In genomic region chr1:174005032-174005431, GRCh38 we compare ENCODE assay signal across 8 cellular contexts. TPM values are rescaled to one million over a fixed set of nuclear protein-coding genes. Genes with fewer than 3 reads are reported as not detected.
A peak's percentile ranks its signal among the peaks of the same experiment; 100 is the strongest.
DNase-seq lines count a peak whose midpoint lies in the region; ATAC-seq lines count a peak whose summit lies in the region.

No MANE protein-coding gene starts in this region.

- in situ Hi-C loops in KBM-7 (cut with MboI; ENCODE audit: low pct_unique_long_range_greater_than_20kb, low sequenced_read_pairs) = no loop called here

- no peaks in the 10 kb centered on the region for H3K27me3 Mint-ChIP-seq in stimulated activated naive B cell treated with anti-CD40 and anti-IgM and Interleukin-4, amounts not matched to agents 10 μg/mL and 1 μg/mL and 100 μg/mL, for 72 hours
- H3K27me3 Mint-ChIP-seq in activated naive CD8-positive, alpha-beta T cell treated with anti-CD3 and anti-CD28 coated beads for 36 hours = no peaks in the 10 kb centered on the region
- no peaks in the 10 kb centered on the region for H3K27me3 Mint-ChIP-seq in natural killer cell treated with Interleukin-12 subunit alpha and Interleukin-12 subunit beta and Interleukin-15 and Interleukin-18, amount 100 ng/mL, for 72 hours

- H3K9me3 Mint-ChIP-seq in stimulated activated naive B cell treated with anti-CD40 and anti-IgM and Interleukin-4, amounts not matched to agents 10 μg/mL and 1 μg/mL and 100 μg/mL, for 72 hours = peaks cover 3% of the 10 kb centered on the region in 2 donors
- peaks cover 1% of the 10 kb centered on the region for H3K9me3 Mint-ChIP-seq in activated naive CD8-positive, alpha-beta T cell treated with anti-CD3 and anti-CD28 coated beads for 36 hours
- no peaks in the 10 kb centered on the region for H3K9me3 Mint-ChIP-seq in natural killer cell treated with Interleukin-12 subunit alpha and Interleukin-12 subunit beta and Interleukin-15 and Interleukin-18, amount 100 ng/mL, for 72 hours

- peaks cover 19 to 36% of the 10 kb centered on the region in 2 donors for H3K36me3 Mint-ChIP-seq in stimulated activated naive B cell treated with anti-CD40 and anti-IgM and Interleukin-4, amounts not matched to agents 10 μg/mL and 1 μg/mL and 100 μg/mL, for 72 hours
- H3K36me3 Mint-ChIP-seq in activated naive CD8-positive, alpha-beta T cell treated with anti-CD3 and anti-CD28 coated beads for 36 hours = peaks cover 20% of the 10 kb centered on the region
- H3K36me3 Mint-ChIP-seq in natural killer cell treated with Interleukin-12 subunit alpha and Interleukin-12 subunit beta and Interleukin-15 and Interleukin-18, amount 100 ng/mL, for 72 hours = no peaks in the 10 kb centered on the region

- no peak overlapping the region for H3K4me3 Mint-ChIP-seq in stimulated activated naive B cell treated with anti-CD40 and anti-IgM and Interleukin-4, amounts not matched to agents 10 μg/mL and 1 μg/mL and 100 μg/mL, for 72 hours
- H3K4me3 Mint-ChIP-seq in activated naive CD8-positive, alpha-beta T cell treated with anti-CD3 and anti-CD28 coated beads for 36 hours = no peak overlapping the region
- H3K4me3 Mint-ChIP-seq in natural killer cell treated with Interleukin-12 subunit alpha and Interleukin-12 subunit beta and Interleukin-15 and Interleukin-18, amount 100 ng/mL, for 72 hours = no peak overlapping the region

- no peak overlapping the region for H3K27ac Mint-ChIP-seq in stimulated activated naive B cell treated with anti-CD40 and anti-IgM and Interleukin-4, amounts not matched to agents 10 μg/mL and 1 μg/mL and 100 μg/mL, for 72 hours
- H3K27ac Mint-ChIP-seq in activated naive CD8-positive, alpha-beta T cell treated with anti-CD3 and anti-CD28 coated beads for 36 hours = no peak overlapping the region
- no peak overlapping the region for H3K27ac Mint-ChIP-seq in natural killer cell treated with Interleukin-12 subunit alpha and Interleukin-12 subunit beta and Interleukin-15 and Interleukin-18, amount 100 ng/mL, for 72 hours

- H3K4me3 ChIP-seq in SJCRH30 = no peak overlapping the region

- H3K36me3 ChIP-seq in SJCRH30 = peaks cover 2% of the 10 kb centered on the region

- H3K27me3 ChIP-seq in SJCRH30 = no peaks in the 10 kb centered on the region

- peaks cover 38 to 73% of the 10 kb centered on the region in 2 donors for H3K4me1 Mint-ChIP-seq in stimulated activated naive B cell treated with anti-CD40 and anti-IgM and Interleukin-4, amounts not matched to agents 10 μg/mL and 1 μg/mL and 100 μg/mL, for 72 hours
- H3K4me1 Mint-ChIP-seq in activated naive CD8-positive, alpha-beta T cell treated with anti-CD3 and anti-CD28 coated beads for 36 hours = peaks cover 39% of the 10 kb centered on the region
- H3K4me1 Mint-ChIP-seq in natural killer cell treated with Interleukin-12 subunit alpha and Interleukin-12 subunit beta and Interleukin-15 and Interleukin-18, amount 100 ng/mL, for 72 hours (ENCODE audit: low read depth in 2 of 2) = peaks cover 41 to 42% of the 10 kb centered on the region in 2 donors

- peak; percentile 97 for ATAC-seq in HG02981 (IDR thresholded peaks at IDR 0.05; ENCODE audit: unreplicated experiment)
- peak; percentile 98 to 99 for ATAC-seq in stimulated activated naive B cell treated with anti-CD40 and anti-IgM and Interleukin-4, amounts not matched to agents 10 μg/mL and 1 μg/mL and 100 μg/mL, for 72 hours (replicated peaks)
- no peak for ATAC-seq in natural killer cell treated with Interleukin-12 subunit alpha and Interleukin-12 subunit beta and Interleukin-15 and Interleukin-18, amount 100 ng/mL, for 72 hours

- H3K27ac ChIP-seq in SJCRH30 = peak overlapping the region; percentile 45; the same call in 1 of the 2 replicates

- DNase-seq in NCI-H1417 (lab: John Stamatoyannopoulos, UW) (peak in 2 of 3 experiments; percentile 53 to 80), NCI-H1417 treated with DMSO at 0.1 percent for 48 hours (lab: John Stamatoyannopoulos, UW) (no peak), SJCRH30 (peak; percentile 76 to 84), KBM-7 (no peak)
- peak; percentile 36 for DNase-seq in stimulated activated naive B cell treated with anti-CD40 and anti-IgM and Interleukin-4, amounts not matched to agents 10 μg/mL and 1 μg/mL and 100 μg/mL, for 72 hours
- DNase-seq in activated naive CD8-positive, alpha-beta T cell treated with anti-CD3 and anti-CD28 coated beads for 36 hours = no peak
- no peak for DNase-seq in natural killer cell treated with Interleukin-12 subunit alpha and Interleukin-12 subunit beta and Interleukin-15 and Interleukin-18, amount 100 ng/mL, for 72 hours (ENCODE audit: low spot score)

- no peaks in the 10 kb centered on the region for H3K9me3 ChIP-seq in SJCRH30 (replicated peaks)

- peaks cover 11% of the 10 kb centered on the region for H3K4me1 ChIP-seq in SJCRH30

RNA-seq across cellular contexts. Expression of gene RC3H1, which starts 17.1 kb away (rescaled TPM):
- 22.6 and 25.6 TPM in 2 replicates for total RNA-seq in SJCRH30 (2014; rRNA removed; shearing (Covaris generic))
- total RNA-seq in activated naive CD8-positive, alpha-beta T cell treated with anti-CD3 and anti-CD28 coated beads for 36 hours = 10 to 100 TPM; 30.4 to 34.3 TPM
- total RNA-seq in natural killer cell treated with Interleukin-12 subunit alpha and Interleukin-12 subunit beta and Interleukin-15 and Interleukin-18, amount 100 ng/mL, for 72 hours = 10 to 100 TPM; 53.2 to 65.4 TPM

Comparison
In these comparisons a context has a peak if more than half of its experiments do, and no peak if none do; other contexts are left out.
1. DNase-seq: peak in NCI-H1417 (2 of 3), SJCRH30 (2 of 2) and stimulated activated naive B cell treated with anti-CD40 and anti-IgM and Interleukin-4, amounts not matched to agents 10 μg/mL and 1 μg/mL and 100 μg/mL, for 72 hours (single experiment); none in NCI-H1417 treated with DMSO at 0.1 percent for 48 hours (single experiment), activated naive CD8-positive, alpha-beta T cell treated with anti-CD3 and anti-CD28 coated beads for 36 hours (single experiment), natural killer cell treated with Interleukin-12 subunit alpha and Interleukin-12 subunit beta and Interleukin-15 and Interleukin-18, amount 100 ng/mL, for 72 hours (single experiment) and KBM-7 (single experiment).
2. ATAC-seq: peak in HG02981 (single experiment) and stimulated activated naive B cell treated with anti-CD40 and anti-IgM and Interleukin-4, amounts not matched to agents 10 μg/mL and 1 μg/mL and 100 μg/mL, for 72 hours (2 of 2); none in natural killer cell treated with Interleukin-12 subunit alpha and Interleukin-12 subunit beta and Interleukin-15 and Interleukin-18, amount 100 ng/mL, for 72 hours (0 of 2).